In genomic region chr4:128386761-128387599, GRCh38 we compare ENCODE assay signal across 8 cellular contexts.
DNase-seq lines count a peak whose midpoint lies in the region; ATAC-seq and TF ChIP-seq lines count a peak whose summit lies in the region.

No MANE protein-coding gene starts in this region.

- H3K4me3 ChIP-seq in breast epithelium = peak overlapping the region in 1 of 3 donors; percentile 39
- H3K4me3 ChIP-seq in kidney epithelial cell (ENCODE audit: low read depth, low read length) = no peak overlapping the region
- H3K4me3 ChIP-seq in stomach smooth muscle (ENCODE audit: low read length in 2 of 2) = peak overlapping the region in 1 of 2 donors; percentile 47

- H3K9me3 ChIP-seq in breast epithelium (no peaks in the 10 kb centered on the region), stomach smooth muscle (ENCODE audit: control insufficient read depth in 2 of 2, low read length in 2 of 2) (no peaks in the 10 kb centered on the region)

- ATAC-seq in HG03378 (IDR thresholded peaks at IDR 0.05; ENCODE audit: unreplicated experiment) = no peak

- H3K4me1 ChIP-seq in breast epithelium = peaks cover 0 to 15% of the 10 kb centered on the region in 2 donors
- H3K4me1 ChIP-seq in stomach smooth muscle (ENCODE audit: control insufficient read depth, insufficient read depth, low read length) = peaks cover 37% of the 10 kb centered on the region

- TF ChIP-seq CTCF in breast epithelium (IDR thresholded peaks at IDR 0.05) (no peak), kidney epithelial cell (IDR thresholded peaks at IDR 0.05; ENCODE audit: insufficient read depth, low read length, poor library complexity, severe bottlenecking) (peak; percentile 10), GM13976 (IDR thresholded peaks at IDR 0.05; ENCODE audit: borderline replicate concordance, control extremely low read depth, extremely low read depth, insufficient read depth, missing control alignments) (no peak)

- DNase-seq in DMS 273 treated with DMSO at 0.1 percent for 48 hours (lab: John Stamatoyannopoulos, UW) (peak; percentile 88), NCI-H1417 (lab: John Stamatoyannopoulos, UW) (peak in 2 of 3 experiments; percentile 69 to 83), breast epithelium (ENCODE audit: low spot score in 2 of 2) (peak; percentile 88 to 92), kidney epithelial cell (ENCODE audit: low read depth) (peak; percentile 91), UCSD-AML1 (lab: John Stamatoyannopoulos, UW; ENCODE audit: unreplicated experiment) (no peak), GM13976 (ENCODE audit: low spot score) (no peak)

- H3K27me3 ChIP-seq in breast epithelium = no peaks in the 10 kb centered on the region
- no peaks in the 10 kb centered on the region for H3K27me3 ChIP-seq in kidney epithelial cell (ENCODE audit: control insufficient read depth, insufficient read depth, low read length)
- H3K27me3 ChIP-seq in stomach smooth muscle (ENCODE audit: control insufficient read depth in 1 of 2, insufficient read depth in 2 of 2, low read length in 2 of 2) = no peaks in the 10 kb centered on the region

- TF ChIP-seq POLR2A in breast epithelium (IDR thresholded peaks at IDR 0.05) = no peak

- intact Hi-C loops in breast epithelium (cut with DNase I; ENCODE audit: low total_unique reads) = no loop called here

- peak overlapping the region; percentile 13 to 24 for H3K9ac ChIP-seq in stomach smooth muscle (ENCODE audit: low read length in 2 of 2)

- H3K27ac ChIP-seq in breast epithelium (peak overlapping the region; percentile 84 to 85), stomach smooth muscle (ENCODE audit: low read length) (peak overlapping the region; percentile 63)

- H3K36me3 ChIP-seq in breast epithelium (no peaks in the 10 kb centered on the region), kidney epithelial cell (ENCODE audit: control insufficient read depth, insufficient read depth, low read length) (no peaks in the 10 kb centered on the region), stomach smooth muscle (ENCODE audit: control insufficient read depth in 2 of 2, insufficient read depth in 2 of 2, low read length in 2 of 2) (no peaks in the 10 kb centered on the region)

- in situ Hi-C loops in GM13976 (cut with MboI; ENCODE audit: low sequenced_read_pairs, unreplicated experiment) = no loop called here

Comparison
In these comparisons a context has a peak if more than half of its experiments do, and no peak if none do; other contexts are left out.
1. DNase-seq: peak in DMS 273 treated with DMSO at 0.1 percent for 48 hours (single experiment), NCI-H1417 (2 of 3), breast epithelium (2 of 2) and kidney epithelial cell (single experiment); none in UCSD-AML1 (single experiment) and GM13976 (single experiment).